Comparison of ENCODE assay signal across 8 cellular contexts in genomic region chr20:25308671-25309394, GRCh38.
A peak's percentile ranks its signal among the peaks of the same experiment; 100 is the strongest.
DNase-seq lines count a peak whose midpoint lies in the region; ATAC-seq and TF ChIP-seq lines count a peak whose summit lies in the region.

No MANE protein-coding gene starts in this region.

- H3K4me3 ChIP-seq in breast epithelium, result no peak overlapping the region
- no peak overlapping the region for H3K4me3 ChIP-seq in WERI-Rb-1 (ENCODE audit: low read depth, low read length)

- ATAC-seq in HG02678 (IDR thresholded peaks at IDR 0.05; ENCODE audit: unreplicated experiment), result no peak

- H3K4me1 Mint-ChIP-seq in nephron progenitor cell, result peaks cover 34% of the 10 kb centered on the region

- H3K9me3 ChIP-seq in breast epithelium, result no peaks in the 10 kb centered on the region
- no peaks in the 10 kb centered on the region for H3K9me3 ChIP-seq in WERI-Rb-1 (ENCODE audit: severe bottlenecking)

- TF ChIP-seq POLR2A in breast epithelium (IDR thresholded peaks at IDR 0.05), result no peak

- no peaks in the 10 kb centered on the region for H3K27me3 ChIP-seq in breast epithelium
- H3K27me3 ChIP-seq in WERI-Rb-1 (ENCODE audit: insufficient read depth, low read depth, severe bottlenecking), result no peaks in the 10 kb centered on the region

- intact Hi-C loops in breast epithelium (cut with DNase I; ENCODE audit: low total_unique reads), result no loop called here

- H3K9me3 Mint-ChIP-seq in nephron progenitor cell, result peaks cover 5% of the 10 kb centered on the region

- H3K36me3 ChIP-seq in breast epithelium (no peaks in the 10 kb centered on the region), WERI-Rb-1 (peaks cover 13% of the 10 kb centered on the region)

- H3K27ac Mint-ChIP-seq in nephron progenitor cell, result peak overlapping the region; percentile 66

- TF ChIP-seq CTCF in breast epithelium (IDR thresholded peaks at IDR 0.05) (no peak), nephron progenitor cell (IDR thresholded peaks at IDR 0.05) (no peak), WERI-Rb-1 (IDR thresholded peaks at IDR 0.05; ENCODE audit: low read depth, low read length) (no peak)

- peaks cover 7 to 13% of the 10 kb centered on the region in 2 donors for H3K4me1 ChIP-seq in breast epithelium

- H3K27me3 Mint-ChIP-seq in nephron progenitor cell (ENCODE audit: low read depth, poor library complexity), result peaks cover 3% of the 10 kb centered on the region

- DNase-seq in AG20443 (ENCODE audit: low spot score) (peak; percentile 56), M059J (ENCODE audit: low read depth) (peak; percentile 96), breast epithelium (ENCODE audit: low spot score in 2 of 2) (no peak), nephron progenitor cell (no peak), AML-193 (lab: John Stamatoyannopoulos, UW) (no peak), NCI-H345 treated with DMSO at 0.1 percent for 48 hours (lab: John Stamatoyannopoulos, UW; ENCODE audit: unreplicated experiment) (no peak), WERI-Rb-1 (no peak)

- H3K4me3 Mint-ChIP-seq in nephron progenitor cell, result no peak overlapping the region

- peaks cover 38% of the 10 kb centered on the region for H3K36me3 Mint-ChIP-seq in nephron progenitor cell (ENCODE audit: low read depth)

- H3K27ac ChIP-seq in breast epithelium (peak overlapping the region; percentile 76 to 85), WERI-Rb-1 (no peak overlapping the region)

Comparison
In these comparisons a context has a peak if more than half of its experiments do, and no peak if none do; other contexts are left out.
1. DNase-seq: peak in AG20443 (single experiment) and M059J (single experiment); none in breast epithelium (0 of 2), nephron progenitor cell (single experiment), AML-193 (0 of 2), NCI-H345 treated with DMSO at 0.1 percent for 48 hours (single experiment) and WERI-Rb-1 (single experiment).